16 cellular contexts compared by ENCODE assay signal in genomic region chr6:141394565-141395051, GRCh38.
DNase-seq lines count a peak whose midpoint lies in the region; ATAC-seq and TF ChIP-seq lines count a peak whose summit lies in the region.
"Had no signal": no experiment of that assay in that cellular context is flagged by ENCODE, and none has a peak within 500 bp of the region (broad histone marks: within the 10 kb centered on the region; RNA-seq: fewer than 3 reads in every experiment).

No MANE protein-coding gene starts in this region.

- H3K27me3 Mint-ChIP-seq in chondrocyte (ENCODE audit: low read depth) = no peaks in the 10 kb centered on the region
- H3K27me3 Mint-ChIP-seq in stimulated activated memory B cell treated with anti-CD40 and anti-IgM and Interleukin-4, amounts not matched to agents 10 μg/mL and 1 μg/mL and 100 μg/mL, for 72 hours = peaks cover 6% of the 10 kb centered on the region
- H3K27me3 Mint-ChIP-seq in CD8-positive, alpha-beta T cell (ENCODE audit: low read depth) = peaks cover 2% of the 10 kb centered on the region
- no peaks in the 10 kb centered on the region for H3K27me3 Mint-ChIP-seq in activated T-helper 17 cell treated with anti-CD3 and anti-CD28 coated beads, Interleukin-2, amount 50 U/mL, for 72 hours
- H3K27me3 Mint-ChIP-seq: CD4-positive, alpha-beta T cell had no signal

- no peaks in the 10 kb centered on the region for H3K4me1 Mint-ChIP-seq in chondrocyte (ENCODE audit: low read depth)
- H3K4me1 Mint-ChIP-seq in stimulated activated memory B cell treated with anti-CD40 and anti-IgM and Interleukin-4, amounts not matched to agents 10 μg/mL and 1 μg/mL and 100 μg/mL, for 72 hours = peaks cover 9% of the 10 kb centered on the region
- H3K4me1 Mint-ChIP-seq in CD8-positive, alpha-beta T cell (ENCODE audit: low read depth) = no peaks in the 10 kb centered on the region
- peaks cover 4% of the 10 kb centered on the region for H3K4me1 Mint-ChIP-seq in activated T-helper 17 cell treated with anti-CD3 and anti-CD28 coated beads, Interleukin-2, amount 50 U/mL, for 72 hours
- H3K4me1 Mint-ChIP-seq: GM23338 had no signal

- CTCF ChIA-PET in CD8-positive, alpha-beta T cell (lab: Charles Lee) = no interaction called here

- H3K79me1 ChIP-seq in mesenchymal stem cell (replicated peaks; ENCODE audit: low read length, poor library complexity, severe bottlenecking) = no peaks in the 10 kb centered on the region

- no peak overlapping the region for H3K4me3 Mint-ChIP-seq in chondrocyte (ENCODE audit: unreplicated experiment)
- no peak overlapping the region for H3K4me3 Mint-ChIP-seq in stimulated activated memory B cell treated with anti-CD40 and anti-IgM and Interleukin-4, amounts not matched to agents 10 μg/mL and 1 μg/mL and 100 μg/mL, for 72 hours
- no peak overlapping the region for H3K4me3 Mint-ChIP-seq in CD8-positive, alpha-beta T cell
- H3K4me3 Mint-ChIP-seq in activated T-helper 17 cell treated with anti-CD3 and anti-CD28 coated beads, Interleukin-2, amount 50 U/mL, for 72 hours = no peak overlapping the region
- H3K4me3 Mint-ChIP-seq: CD4-positive, alpha-beta T cell; GM23338 had no signal

- no peaks in the 10 kb centered on the region for H3K9me3 ChIP-seq in mesenchymal stem cell (ENCODE audit: control insufficient read depth, low read length)
- H3K9me3 ChIP-seq in CD8-positive, alpha-beta T cell (ENCODE audit: low read length) = no peaks in the 10 kb centered on the region
- H3K9me3 ChIP-seq: BLaER1, HAP-1 had no signal

- H3K36me3 ChIP-seq in mesenchymal stem cell (ENCODE audit: control insufficient read depth in 1 of 2, insufficient read depth in 2 of 2, low read depth in 1 of 2, low read length in 2 of 2) = no peaks in the 10 kb centered on the region
- H3K36me3 ChIP-seq in CD8-positive, alpha-beta T cell (ENCODE audit: insufficient read depth, low read length) = no peaks in the 10 kb centered on the region
- H3K36me3 ChIP-seq: BLaER1, HAP-1 had no signal

- H3K9ac ChIP-seq in mesenchymal stem cell (ENCODE audit: low read length) = no peak overlapping the region
- H3K9ac ChIP-seq: BLaER1 had no signal

- H2BK12ac ChIP-seq in mesenchymal stem cell (ENCODE audit: low read length in 2 of 2) = no peak overlapping the region

- no peak overlapping the region for H3K23ac ChIP-seq in mesenchymal stem cell (ENCODE audit: low read length in 2 of 2)

- no peak overlapping the region for H2AFZ ChIP-seq in mesenchymal stem cell (ENCODE audit: low read depth, low read length)
- H2AFZ ChIP-seq: GM23338 had no signal

- H2BK120ac ChIP-seq in mesenchymal stem cell (ENCODE audit: low read depth, low read length) = no peak overlapping the region

- no peak overlapping the region for H3K4me2 ChIP-seq in mesenchymal stem cell (ENCODE audit: low read length, poor library complexity, severe bottlenecking)
- H3K4me2 ChIP-seq: BLaER1, GM23338 had no signal

- H3K4me3 ChIP-seq in mesenchymal stem cell (ENCODE audit: insufficient read depth in 1 of 2, low read depth in 1 of 2, low read length in 2 of 2) = no peak overlapping the region
- H3K4me3 ChIP-seq in CD8-positive, alpha-beta T cell (ENCODE audit: low read depth, low read length) = no peak overlapping the region
- H3K4me3 ChIP-seq: BLaER1, GM12878, GM23338, HAP-1 had no signal

- no peaks in the 10 kb centered on the region for H3K36me3 Mint-ChIP-seq in chondrocyte (ENCODE audit: low read depth)
- no peaks in the 10 kb centered on the region for H3K36me3 Mint-ChIP-seq in stimulated activated memory B cell treated with anti-CD40 and anti-IgM and Interleukin-4, amounts not matched to agents 10 μg/mL and 1 μg/mL and 100 μg/mL, for 72 hours
- no peaks in the 10 kb centered on the region for H3K36me3 Mint-ChIP-seq in CD8-positive, alpha-beta T cell
- H3K36me3 Mint-ChIP-seq in activated T-helper 17 cell treated with anti-CD3 and anti-CD28 coated beads, Interleukin-2, amount 50 U/mL, for 72 hours (ENCODE audit: low read depth) = no peaks in the 10 kb centered on the region

- peak overlapping the region in 1 of 2 experiments; percentile 8 for H3K14ac ChIP-seq in mesenchymal stem cell (ENCODE audit: low read length in 2 of 2)

- H4K8ac ChIP-seq in mesenchymal stem cell (ENCODE audit: low read length) = no peak overlapping the region

- no peak overlapping the region for H2AK5ac ChIP-seq in mesenchymal stem cell (ENCODE audit: low read length, severe bottlenecking)

- POLR2A ChIA-PET in CD8-positive, alpha-beta T cell (lab: Charles Lee) = no interaction called here

- H3K18ac ChIP-seq in mesenchymal stem cell (ENCODE audit: low read depth in 1 of 2, low read length in 2 of 2) = no peak overlapping the region

- H3K27me3 ChIP-seq in mesenchymal stem cell (ENCODE audit: control insufficient read depth in 1 of 2, insufficient read depth in 1 of 2, low read length in 2 of 2) = no peaks in the 10 kb centered on the region
- no peaks in the 10 kb centered on the region for H3K27me3 ChIP-seq in CD8-positive, alpha-beta T cell (ENCODE audit: insufficient read depth, low read length)
- H3K27me3 ChIP-seq: BLaER1 had no signal

- no peak overlapping the region for H3K4ac ChIP-seq in mesenchymal stem cell (ENCODE audit: low read depth in 1 of 2, low read length in 2 of 2)

- WGBS in mesenchymal stem cell = 95% methylated on average over 13 of the region's 13 CpGs

- H2BK15ac ChIP-seq in mesenchymal stem cell (ENCODE audit: low read depth, poor library complexity, severe bottlenecking) = peak overlapping the region; percentile 49

- H3K27ac ChIP-seq in mesenchymal stem cell (ENCODE audit: low read length, poor library complexity, severe bottlenecking) = no peak overlapping the region
- no peak overlapping the region for H3K27ac ChIP-seq in CD8-positive, alpha-beta T cell (ENCODE audit: low read depth, low read length)
- H3K27ac ChIP-seq: BLaER1 had no signal

- no peak overlapping the region for H2BK5ac ChIP-seq in mesenchymal stem cell (ENCODE audit: low read depth, low read length, poor library complexity, severe bottlenecking)

- H3K4me1 ChIP-seq in mesenchymal stem cell (ENCODE audit: control insufficient read depth, insufficient read depth, low read depth, low read length) = no peaks in the 10 kb centered on the region
- H3K4me1 ChIP-seq in CD8-positive, alpha-beta T cell (ENCODE audit: insufficient read depth, low read length) = no peaks in the 10 kb centered on the region
- H3K4me1 ChIP-seq: BLaER1 had no signal

- intact Hi-C loops in Right ventricle myocardium inferior (cut with DNase I) (no loop called here), left ventricle myocardium superior (cut with micrococcal nuclease) (no loop called here)
- intact Hi-C loops in CD8-positive, alpha-beta T cell (cut with DNase I, micrococcal nuclease) = no loop called here

- ATAC-seq in Right ventricle myocardium inferior (no peak), left ventricle myocardium superior (no peak)
- peak; percentile 41 for ATAC-seq in stimulated activated memory B cell treated with anti-CD40 and anti-IgM and Interleukin-4, amounts not matched to agents 10 μg/mL and 1 μg/mL and 100 μg/mL, for 72 hours
- no peak for ATAC-seq in CD8-positive, alpha-beta T cell
- no peak for ATAC-seq in activated T-helper 17 cell treated with anti-CD3 and anti-CD28 coated beads, Interleukin-2, amount 50 U/mL, for 72 hours (replicated peaks)
- ATAC-seq: GM12878, GM23338 had no signal

- DNase-seq in Right ventricle myocardium inferior (ENCODE audit: missing footprints) = peak; percentile 58
- DNase-seq in left ventricle myocardium superior = no peak
- peak; percentile 81 for DNase-seq in chondrocyte (ENCODE audit: low spot score)
- DNase-seq in mesenchymal stem cell = no peak
- DNase-seq in CD8-positive, alpha-beta T cell = no peak
- DNase-seq in CD1c-positive myeloid dendritic cell (ENCODE audit: extremely low spot score) = no peak
- DNase-seq: 8988T; AML-193; CD4-positive, alpha-beta T cell; DMS79 had no signal

- no peaks in the 10 kb centered on the region for H3K9me3 Mint-ChIP-seq in chondrocyte (ENCODE audit: low read depth)
- no peaks in the 10 kb centered on the region for H3K9me3 Mint-ChIP-seq in stimulated activated memory B cell treated with anti-CD40 and anti-IgM and Interleukin-4, amounts not matched to agents 10 μg/mL and 1 μg/mL and 100 μg/mL, for 72 hours
- H3K9me3 Mint-ChIP-seq in CD8-positive, alpha-beta T cell = no peaks in the 10 kb centered on the region
- no peaks in the 10 kb centered on the region for H3K9me3 Mint-ChIP-seq in activated T-helper 17 cell treated with anti-CD3 and anti-CD28 coated beads, Interleukin-2, amount 50 U/mL, for 72 hours
- H3K9me3 Mint-ChIP-seq: CD4-positive, alpha-beta T cell had no signal

- no peak for TF ChIP-seq CTCF in chondrocyte (IDR thresholded peaks at IDR 0.05)
- no peak for TF ChIP-seq CTCF in CD8-positive, alpha-beta T cell (IDR thresholded peaks at IDR 0.05)

- no peak overlapping the region for H4K91ac ChIP-seq in mesenchymal stem cell (ENCODE audit: low read length)

- no peak overlapping the region for H3K27ac Mint-ChIP-seq in chondrocyte (ENCODE audit: unreplicated experiment)
- H3K27ac Mint-ChIP-seq in stimulated activated memory B cell treated with anti-CD40 and anti-IgM and Interleukin-4, amounts not matched to agents 10 μg/mL and 1 μg/mL and 100 μg/mL, for 72 hours = no peak overlapping the region
- no peak overlapping the region for H3K27ac Mint-ChIP-seq in CD8-positive, alpha-beta T cell
- no peak overlapping the region for H3K27ac Mint-ChIP-seq in activated T-helper 17 cell treated with anti-CD3 and anti-CD28 coated beads, Interleukin-2, amount 50 U/mL, for 72 hours
- H3K27ac Mint-ChIP-seq: CD4-positive, alpha-beta T cell; GM23338 had no signal

Comparison
In these comparisons a context has a peak if more than half of its experiments do, and no peak if none do; other contexts are left out.
1. DNase-seq: peak in Right ventricle myocardium inferior (single experiment) and chondrocyte (single experiment); none in left ventricle myocardium superior (single experiment), mesenchymal stem cell (single experiment), CD8-positive, alpha-beta T cell (0 of 7) and CD1c-positive myeloid dendritic cell (single experiment).